In the genomic region with DNA sequence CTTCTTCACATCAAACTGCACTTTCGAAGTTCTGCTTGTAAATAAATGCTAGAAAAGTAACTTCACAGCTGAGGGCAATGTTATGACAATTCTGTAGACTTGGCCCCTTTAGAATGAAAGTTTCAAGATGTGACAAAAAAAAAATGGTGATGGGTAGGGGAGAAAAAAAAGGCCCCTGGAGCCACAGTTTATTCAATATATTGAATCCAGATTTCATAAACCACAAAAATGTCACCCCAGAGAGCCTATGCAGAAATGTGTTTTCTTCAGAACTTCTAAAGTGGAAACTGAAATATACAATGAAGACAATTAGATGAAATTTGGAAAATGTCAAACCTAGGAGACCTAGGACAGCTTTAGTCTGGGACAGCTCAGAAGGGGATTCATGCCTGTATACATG, we compare ENCODE assay signal across 24 cellular contexts.
"Had no signal": no experiment of that assay in that cellular context is flagged by ENCODE, and none has a peak within 500 bp of the region (broad histone marks: within the 10 kb centered on the region; RNA-seq: fewer than 3 reads in every experiment).

No MANE protein-coding gene starts in this region.

- H3K4me2 ChIP-seq: neural progenitor cell had no signal

- H3K79me2 ChIP-seq: parathyroid adenoma had no signal

- H3K9ac ChIP-seq: neural progenitor cell, parathyroid adenoma had no signal

- H3K27me3 ChIP-seq: neural progenitor cell, ovary, right lobe of liver, thyroid gland, upper lobe of left lung, vagina had no signal

- DNase-seq: occipital lobe; ovary; posterior cingulate gyrus; psoas muscle; right cardiac atrium; right lobe of liver; small intestine; stimulated activated CD4-positive, alpha-beta T cell treated with anti-CD3 and anti-CD28 coated beads, Interleukin-15, amount 100 ng/mL, for 24 hours; stimulated activated CD4-positive, alpha-beta T cell treated with anti-CD3 and anti-CD28 coated beads, Interleukin-2, amount 100 ng/mL, for 24 hours; stimulated activated CD4-positive, alpha-beta T cell treated with anti-CD3 and anti-CD28 coated beads, Interleukin-2, amount 100 ng/mL, for 48 hours; stimulated activated CD4-positive, alpha-beta T cell treated with anti-CD3 and anti-CD28 coated beads, Interleukin-4, amount 100 ng/mL, for 24 hours; stimulated activated naive B cell treated with anti-CD40 and anti-IgM and Interleukin-4, amounts not matched to agents 10 μg/mL and 1 μg/mL and 100 μg/mL, for 72 hours; stimulated activated naive CD4-positive, alpha-beta T cell treated with Interleukin-2 at 50 U/mL for 16 hours; stomach; thyroid gland; trophoblast cell had no signal

- ATAC-seq: psoas muscle; right cardiac atrium; right lobe of liver; stimulated activated effector memory CD8-positive, alpha-beta T cell treated with anti-CD3 and anti-CD28 coated beads, Interleukin-12 subunit alpha, Interleukin-12 subunit beta, amount 100 ng/mL, for 72 hours; stimulated activated naive B cell treated with anti-CD40 and anti-IgM and Interleukin-4, amounts not matched to agents 10 μg/mL and 1 μg/mL and 100 μg/mL, for 72 hours had no signal

- H3K27ac ChIP-seq: neural progenitor cell, ovary, parathyroid adenoma, psoas muscle, right lobe of liver, sigmoid colon, stomach, thoracic aorta, thyroid gland, tibial nerve, upper lobe of left lung, vagina had no signal

- H2AFZ ChIP-seq: neural progenitor cell, parathyroid adenoma had no signal

- H3K4me3 ChIP-seq: neural progenitor cell, ovary, psoas muscle, right lobe of liver, sigmoid colon, stomach, thoracic aorta, thyroid gland, tibial nerve, upper lobe of left lung, vagina had no signal

- H3K4me1 ChIP-seq: parathyroid adenoma, psoas muscle, right lobe of liver, sigmoid colon, stomach, thyroid gland, tibial nerve, upper lobe of left lung, vagina had no signal

- H3K36me3 ChIP-seq: neural progenitor cell, ovary, right lobe of liver, sigmoid colon, stomach, thoracic aorta, thyroid gland, tibial nerve, upper lobe of left lung, vagina had no signal

- H3K9me3 ChIP-seq: ovary, psoas muscle, right lobe of liver, sigmoid colon, stomach, thoracic aorta, thyroid gland, tibial nerve, upper lobe of left lung, vagina had no signal
